Comparison of ENCODE assay signal across 9 cellular contexts in the genomic region with DNA sequence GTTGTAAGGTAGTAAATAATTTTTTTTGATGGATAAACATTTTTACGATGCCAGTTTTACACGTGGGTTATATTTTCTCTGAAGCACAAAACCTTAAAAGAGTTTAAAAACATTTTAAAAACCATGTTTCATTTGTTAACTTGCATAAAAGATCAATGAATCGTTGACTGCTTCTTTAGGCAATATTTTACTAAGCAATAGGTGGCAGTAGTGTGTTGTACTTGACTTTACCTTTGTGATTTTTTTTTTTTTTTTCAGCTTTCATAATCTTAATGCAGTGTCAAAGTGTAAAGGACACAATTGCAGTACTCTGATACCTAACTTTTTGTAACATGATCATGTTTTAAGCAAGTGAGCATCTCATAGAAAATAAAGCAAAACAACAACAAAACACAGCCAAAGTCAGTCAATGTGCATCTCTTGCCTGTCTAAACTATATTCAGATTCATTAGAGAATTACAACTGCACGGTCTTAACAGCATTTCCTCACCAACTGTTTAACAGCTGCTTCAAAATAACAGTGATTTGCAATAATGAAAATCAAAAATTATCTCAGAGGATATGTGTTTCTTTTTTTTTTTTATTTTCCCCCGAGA. TPM values are rescaled to one million over a fixed set of nuclear protein-coding genes. Genes with fewer than 3 reads are reported as not detected.
DNase-seq lines count a peak whose midpoint lies in the region; ATAC-seq and TF ChIP-seq lines count a peak whose summit lies in the region.
"Had no signal": no experiment of that assay in that cellular context is flagged by ENCODE, and none has a peak within 500 bp of the region (broad histone marks: within the 10 kb centered on the region; RNA-seq: fewer than 3 reads in every experiment).

No MANE protein-coding gene starts in this region.

- ATAC-seq in HG03354 (IDR thresholded peaks at IDR 0.05; ENCODE audit: poor library complexity, severe bottlenecking, unreplicated experiment) (peak; percentile 53), GM18873 (IDR thresholded peaks at IDR 0.05; ENCODE audit: low FRiP score, unreplicated experiment) (no peak), HG02759 (IDR thresholded peaks at IDR 0.05; ENCODE audit: unreplicated experiment) (no peak), GM19035 (IDR thresholded peaks at IDR 0.05; ENCODE audit: unreplicated experiment) (no peak)

- no peaks in the 10 kb centered on the region for H3K9me3 ChIP-seq in OCI-LY7 (ENCODE audit: low read length)
- H3K9me3 ChIP-seq in spleen: peaks cover 0 to 23% (median 18%) of the 10 kb centered on the region in 8 donors
- H3K9me3 ChIP-seq: SJSA1 had no signal

- no peaks in the 10 kb centered on the region for H3K79me2 ChIP-seq in OCI-LY7 (ENCODE audit: insufficient read depth, low read depth, low read length)

- TF ChIP-seq POLR2A in spleen (IDR thresholded peaks at IDR 0.05): no peak

- BruUV-seq in OCI-LY7 (replicated peaks; lab: Mats Ljungman, UMichigan): no TSS peak

- H3K9me2 ChIP-seq in OCI-LY7 (ENCODE audit: insufficient read depth, low read length): no peaks in the 10 kb centered on the region

- H3K27ac ChIP-seq in OCI-LY7 (ENCODE audit: low read depth, low read length, poor library complexity, severe bottlenecking) (no peak overlapping the region), spleen (no peak overlapping the region)
- H3K27ac ChIP-seq: SJSA1 had no signal

- TF ChIP-seq CTCF in OCI-LY7 (conservative IDR thresholded peaks at IDR 0.05; ENCODE audit: low read length): peak; percentile 85
- peak; percentile 67 for TF ChIP-seq CTCF in fibroblast of mammary gland (conservative IDR thresholded peaks at IDR 0.05; ENCODE audit: control insufficient read depth, insufficient read depth, low read depth, low read length)
- TF ChIP-seq CTCF in spleen (IDR thresholded peaks at IDR 0.05 in 8 of 11, conservative IDR thresholded peaks at IDR 0.05 in 3 of 11): peak in 9 of 11 experiments; percentile 10 to 55 (median 39)

- no peaks in the 10 kb centered on the region for H3K4me1 ChIP-seq in OCI-LY7 (ENCODE audit: insufficient read depth, low read length, poor library complexity, severe bottlenecking)
- no peaks in the 10 kb centered on the region for H3K4me1 ChIP-seq in spleen
- H3K4me1 ChIP-seq: SJSA1 had no signal

- 58 to 61% (median 60%) methylated on average over 5 of the region's 5 CpGs for WGBS in spleen, 5 donors

- no peaks in the 10 kb centered on the region for H4K20me1 ChIP-seq in OCI-LY7 (ENCODE audit: insufficient read depth, low read length)

- H3K36me3 ChIP-seq in OCI-LY7 (ENCODE audit: insufficient read depth, low read length) (no peaks in the 10 kb centered on the region), spleen (peaks cover 0 to 26% (median 0%) of the 10 kb centered on the region in 6 donors)

- DNase-seq in DMS79 treated with DMSO at 0.1 percent for 48 hours (lab: John Stamatoyannopoulos, UW): peak; percentile 8
- peak; percentile 42 for DNase-seq in OCI-LY7 (ENCODE audit: low spot score)
- DNase-seq in fibroblast of mammary gland (ENCODE audit: low read depth): peak; percentile 38
- no peak for DNase-seq in spleen

- POLR2A ChIA-PET in OCI-LY7 (lab: Charles Lee): interaction anchor here (0.7 to 1.3 kb wide), 2 partner anchors 9 to 379 kb away, joined by 3 to 4 read pairs; no protein-coding TSS in a partner anchor

- H2AFZ ChIP-seq in OCI-LY7 (ENCODE audit: low read length): no peak overlapping the region

- no peak overlapping the region for H3K4me3 ChIP-seq in OCI-LY7 (ENCODE audit: low read depth, low read length, poor library complexity, severe bottlenecking)
- H3K4me3 ChIP-seq in fibroblast of mammary gland (ENCODE audit: control insufficient read depth, low read depth, low read length): no peak overlapping the region
- H3K4me3 ChIP-seq in spleen: no peak overlapping the region
- H3K4me3 ChIP-seq: SJSA1 had no signal

- no peaks in the 10 kb centered on the region for H3K27me3 ChIP-seq in spleen (replicated peaks in 1 of 7)
- H3K27me3 ChIP-seq: SJSA1 had no signal

- CTCF ChIA-PET in OCI-LY7 (lab: Charles Lee; ENCODE audit: unreplicated experiment): interaction anchor here (1.0 kb wide), 1 partner anchor 778 kb away, joined by 3 read pairs; no protein-coding TSS in a partner anchor

- H3K4me2 ChIP-seq in OCI-LY7 (ENCODE audit: low read length): no peak overlapping the region

- intact Hi-C loops in OCI-LY7 (cut with micrococcal nuclease; ENCODE audit: unreplicated experiment): loop anchor here (2.0 to 10.0 kb wide), 4 partner anchors 473 to 780 kb away; no protein-coding TSS in a partner anchor
- intact Hi-C loops in spleen (cut with DNase I; ENCODE audit: low total_unique reads): loop anchor here (10.0 kb wide), 2 partner anchors 477 to 607 kb away; no protein-coding TSS in a partner anchor

RNA-seq across cellular contexts. Expression of a gene that starts 27.7 kb away (rescaled TPM):
- total RNA-seq in OCI-LY7 (2014; rRNA removed; shearing (Covaris generic)): 11.6 and 12.8 TPM in 2 replicates
- total RNA-seq in OCI-LY7 (2022) (16.2 and 16.3 TPM in 2 replicates), spleen (10 to 100 TPM; 15.2 to 24.5 (median 18.4) TPM)
- 1 to 10 TPM; 3.0 to 7.5 (median 4.2) TPM for polyA plus RNA-seq in spleen

RNA-seq across cellular contexts. Expression of a gene that starts 27.8 kb away (rescaled TPM):
- 0.13 TPM in 1 of 2 replicates, not detected in the other for total RNA-seq in OCI-LY7 (2014; rRNA removed; shearing (Covaris generic))
- not detected in 2 replicates for total RNA-seq in OCI-LY7 (2022)
- under 1 TPM in 3 of 7 donors, not detected in 4; 0.23 to 0.88 (median 0.26) TPM for total RNA-seq in spleen
- polyA plus RNA-seq in spleen: under 1 TPM in 1 of 3 donors, not detected in 2; 0.03 TPM
- total RNA-seq: SJSA1 had no signal
